In genomic region chr15:69991493-69991892, GRCh38 we compare ENCODE assay signal across 16 cellular contexts.
"Had no signal": no experiment of that assay in that cellular context is flagged by ENCODE, and none has a peak within 500 bp of the region (broad histone marks: within the 10 kb centered on the region; RNA-seq: fewer than 3 reads in every experiment).

No MANE protein-coding gene starts in this region.

- ATAC-seq: left ventricle myocardium superior, right cardiac atrium had no signal

- H3K4me1 Mint-ChIP-seq: activated naive CD4-positive, alpha-beta T cell treated with anti-CD3 and anti-CD28 coated beads, Interleukin-2, amount 50 U/mL, for 24 hours had no signal

- H3K27me3 ChIP-seq: ascending aorta, uterus had no signal

- H3K27me3 Mint-ChIP-seq: activated naive CD4-positive, alpha-beta T cell treated with anti-CD3 and anti-CD28 coated beads, Interleukin-2, amount 50 U/mL, for 24 hours had no signal

- H3K36me3 Mint-ChIP-seq: activated naive CD4-positive, alpha-beta T cell treated with anti-CD3 and anti-CD28 coated beads, Interleukin-2, amount 50 U/mL, for 24 hours had no signal

- H3K27ac Mint-ChIP-seq: activated naive CD4-positive, alpha-beta T cell treated with anti-CD3 and anti-CD28 coated beads, Interleukin-2, amount 50 U/mL, for 24 hours; stimulated activated naive CD8-positive, alpha-beta T cell treated with anti-CD3 and anti-CD28 coated beads, Interleukin-15, Interleukin-2, amounts not matched to agents 100 ng/mL and 50 ng/mL, for 24 hours had no signal

- H3K9me3 ChIP-seq: ascending aorta, prostate gland, tibial nerve, uterus had no signal

- H3K4me3 ChIP-seq: ascending aorta, coronary artery, prostate gland, tibial nerve, uterus had no signal

- DNase-seq: activated CD4-positive, CD25-positive, alpha-beta regulatory T cell treated with anti-CD3 and anti-CD28 coated beads, Interleukin-2, amount 50 U/mL, for 72 hours; activated CD8-positive, alpha-beta memory T cell treated with anti-CD3 and anti-CD28 coated beads for 24 hours; activated CD8-positive, alpha-beta memory T cell treated with anti-CD3 and anti-CD28 coated beads, Interleukin-2, amount 50 U/mL, for 48 hours; activated gamma-delta T cell; erythroblast; foreskin melanocyte; head of caudate nucleus; left ventricle myocardium superior; right cardiac atrium; uterus had no signal

- H3K9me3 Mint-ChIP-seq: activated naive CD4-positive, alpha-beta T cell treated with anti-CD3 and anti-CD28 coated beads, Interleukin-2, amount 50 U/mL, for 24 hours; stimulated activated naive CD8-positive, alpha-beta T cell treated with anti-CD3 and anti-CD28 coated beads, Interleukin-15, Interleukin-2, amounts not matched to agents 100 ng/mL and 50 ng/mL, for 24 hours had no signal

- H3K27ac ChIP-seq: ascending aorta, coronary artery, prostate gland, tibial nerve, uterus had no signal

- H3K4me1 ChIP-seq: ascending aorta, prostate gland, tibial nerve, uterus had no signal

- H3K4me3 Mint-ChIP-seq: activated naive CD4-positive, alpha-beta T cell treated with anti-CD3 and anti-CD28 coated beads, Interleukin-2, amount 50 U/mL, for 24 hours had no signal

- H3K36me3 ChIP-seq: ascending aorta, prostate gland, tibial nerve, uterus had no signal
